Comparison of ENCODE assay signal across 1 cellular context in the genomic region with DNA sequence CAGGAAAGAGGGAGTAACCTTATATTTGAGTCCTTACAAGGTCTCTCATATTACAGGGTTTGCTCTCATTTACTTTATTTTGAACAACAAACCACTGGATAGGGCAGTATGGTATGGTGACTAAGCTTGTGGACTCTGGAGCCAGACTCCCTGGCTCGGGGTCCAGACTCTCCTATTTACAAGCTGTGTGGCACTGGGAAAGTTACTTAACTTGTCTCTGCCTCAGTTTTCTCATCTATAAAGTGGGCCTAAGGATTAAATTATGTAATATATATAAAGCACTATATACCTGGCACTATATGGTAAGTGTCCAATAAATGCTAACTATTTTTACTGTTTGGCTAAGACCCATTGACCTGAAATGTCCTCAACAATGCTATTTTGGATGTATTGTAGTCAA.
TF ChIP-seq lines count a peak whose summit lies in the region.

No MANE protein-coding gene starts in this region.

TF ChIP-seq in HepG2, 621 proteins besides CTCF, POLR2A, EP300 and RAD21:
- TF ChIP-seq DMAP1 (CRISPR knock-in tag; IDR thresholded peaks at IDR 0.05) (no peak), SMAD9 (CRISPR knock-in tag; IDR thresholded peaks at IDR 0.05) (no peak), JUND (CRISPR knock-in tag; IDR thresholded peaks at IDR 0.05) (no peak), ZNF629 (CRISPR knock-in tag; conservative IDR thresholded peaks at IDR 0.05) (peak; percentile 83)
